Comparison of ENCODE assay signal across 1 cellular context in the genomic region with DNA sequence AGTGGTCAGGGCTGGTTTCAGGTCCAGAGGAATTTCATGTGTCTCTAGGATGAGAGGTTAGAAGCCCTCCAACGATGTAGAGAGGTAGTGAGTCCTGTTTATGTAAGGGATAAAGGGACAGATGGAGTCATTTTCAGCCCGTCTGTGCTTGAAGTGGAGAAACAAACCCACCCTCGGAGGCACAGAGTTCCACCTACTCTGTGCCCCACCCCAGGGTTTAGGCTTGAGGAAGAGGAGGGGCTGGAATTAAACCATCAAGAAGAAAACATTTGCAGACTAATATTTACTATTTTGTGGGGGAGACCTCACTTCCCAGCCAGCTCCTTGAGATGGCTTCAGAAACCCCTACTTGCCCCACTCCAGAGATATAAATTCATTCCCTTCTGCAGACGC.
TF ChIP-seq lines count a peak whose summit lies in the region.

No MANE protein-coding gene starts in this region.

TF ChIP-seq in GM12878, 131 proteins besides CTCF, POLR2A, EP300 and RAD21:
- TF ChIP-seq SP1 (IDR thresholded peaks at IDR 0.05; ENCODE audit: low read depth, low read length), result no peak
- 0 out of 2 replicates have a peak, but pooled peaks have one; percentile 1 for TF ChIP-seq CBFB (IDR thresholded peaks at IDR 0.05; ENCODE audit: low read depth)
- no peak for TF ChIP-seq RFX5 (IDR thresholded peaks at IDR 0.05; ENCODE audit: low read depth, low read length)
- TF ChIP-seq STAT3 (IDR thresholded peaks at IDR 0.05; ENCODE audit: low read depth, low read length), result no peak
TF ChIP-seq in GM12878: peak in this region for 1.
